In the genomic region with DNA sequence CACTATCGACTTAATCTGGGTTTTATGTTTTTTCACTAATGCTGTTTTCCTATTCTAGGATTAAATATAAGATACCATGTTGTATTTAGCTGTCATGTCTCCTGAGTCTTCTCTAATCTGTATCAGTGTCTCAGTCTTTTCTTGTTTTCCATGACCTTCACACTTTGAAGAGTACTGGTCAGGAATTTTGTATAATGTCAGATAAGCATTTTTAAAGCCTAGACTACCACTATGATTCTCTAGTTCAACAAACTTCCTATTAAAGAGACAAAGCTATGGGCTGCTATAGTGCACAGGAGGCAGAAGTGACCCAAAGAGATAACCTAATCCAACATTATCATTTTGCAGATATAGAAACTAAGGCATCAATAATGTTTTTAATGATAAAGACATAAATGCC, we compare ENCODE assay signal across 26 cellular contexts.
"Had no signal": no experiment of that assay in that cellular context is flagged by ENCODE, and none has a peak within 500 bp of the region (broad histone marks: within the 10 kb centered on the region; RNA-seq: fewer than 3 reads in every experiment).

No MANE protein-coding gene starts in this region.

- H3K36me3 ChIP-seq: prostate gland, uterus had no signal

- H3K27ac ChIP-seq: left lung, lower lobe of right lung, pancreas, prostate gland, sigmoid colon, spleen, tibial nerve, uterus had no signal

- FAIRE-seq: islet of Langerhans, kidney, pancreas, small intestine had no signal

- H3K9me3 ChIP-seq: left lung, lower lobe of right lung, pancreas, prostate gland, sigmoid colon, spleen, tibial nerve, uterus had no signal

- H3K27me3 ChIP-seq: left lung, pancreas, sigmoid colon, spleen, tibial nerve, uterus had no signal

- H3K4me3 ChIP-seq: left lung, lower lobe of right lung, pancreas, prostate gland, sigmoid colon, spleen, tibial nerve, uterus had no signal

- DNase-seq: hypothalamus; immature natural killer cell; kidney; left colon; left lung; lower lobe of right lung; mammary epithelial cell; mesenchymal stem cell; naive thymus-derived CD8-positive, alpha-beta T cell; nucleus accumbens; pancreas; posterior cingulate gyrus; retina; right cardiac atrium; sigmoid colon; small intestine; spleen; stimulated activated CD4-positive, alpha-beta T cell treated with anti-CD3 and anti-CD28 coated beads, Interleukin-4, amount 100 ng/mL, for 24 hours; stimulated activated naive CD4-positive, alpha-beta T cell treated with Interleukin-2 at 50 U/mL for 16 hours; stimulated activated naive CD8-positive, alpha-beta T cell treated with anti-CD3 and anti-CD28 coated beads, Interleukin-15, amount 100 ng/mL, for 72 hours; substantia nigra; uterus had no signal

- H3K4me1 ChIP-seq: left lung, lower lobe of right lung, pancreas, prostate gland, sigmoid colon, spleen, tibial nerve, uterus had no signal

- ATAC-seq: left colon; left lung; lower lobe of right lung; naive thymus-derived CD8-positive, alpha-beta T cell; pancreas; right cardiac atrium; stimulated activated memory B cell treated with anti-CD40 and anti-IgM and Interleukin-4, amounts not matched to agents 10 μg/mL and 1 μg/mL and 100 μg/mL, for 72 hours; stimulated activated naive CD8-positive, alpha-beta T cell treated with anti-CD3 and anti-CD28 coated beads, Interleukin-15, amount 100 ng/mL, for 72 hours had no signal
